In genomic region chr17:78313735-78314648, GRCh38 we compare ENCODE assay signal across 1 cellular context.
TF ChIP-seq lines count a peak whose summit lies in the region.

No MANE protein-coding gene starts in this region.

TF ChIP-seq in HepG2, 621 proteins besides CTCF, POLR2A, EP300 and RAD21 (continued from another document):
- TF ChIP-seq ZNF263 (CRISPR knock-in tag; IDR thresholded peaks at IDR 0.05) (peak; percentile 90), CENPT (CRISPR knock-in tag; IDR thresholded peaks at IDR 0.05; ENCODE audit: low read depth) (0 out of 2 replicates have a peak, but pooled peaks have one; percentile 20), AFF4 (CRISPR knock-in tag; IDR thresholded peaks at IDR 0.05) (no peak), HOXA7 (CRISPR knock-in tag; IDR thresholded peaks at IDR 0.05) (no peak), ZNF687 (CRISPR knock-in tag; IDR thresholded peaks at IDR 0.05) (peak; percentile 54), TCF7L2 (IDR thresholded peaks at IDR 0.05; ENCODE audit: low read depth, low read length) (no peak), MAZ (IDR thresholded peaks at IDR 0.05; ENCODE audit: borderline replicate concordance, low read depth, low read length) (no peak), MAZ (CRISPR knock-in tag; IDR thresholded peaks at IDR 0.05; ENCODE audit: low read depth) (0 out of 2 replicates have a peak, but pooled peaks have one; percentile 34), PRMT3 (CRISPR knock-in tag; IDR thresholded peaks at IDR 0.05; ENCODE audit: borderline replicate concordance, low read depth) (no peak), CHD2 (IDR thresholded peaks at IDR 0.05; ENCODE audit: low read depth, low read length) (peak; percentile 48; the same call in 1 of the 2 replicates), KLF12 (CRISPR knock-in tag; IDR thresholded peaks at IDR 0.05; ENCODE audit: borderline replicate concordance) (no peak), HDAC2 (CRISPR knock-in tag; IDR thresholded peaks at IDR 0.05) (peak; percentile 17; the same call in 1 of the 2 replicates), ZFP37 (CRISPR knock-in tag; IDR thresholded peaks at IDR 0.05; ENCODE audit: borderline replicate concordance) (no peak), RCOR2 (CRISPR knock-in tag; IDR thresholded peaks at IDR 0.05) (0 out of 2 replicates have a peak, but pooled peaks have one; percentile 17), ZNF33A (CRISPR knock-in tag; IDR thresholded peaks at IDR 0.05; ENCODE audit: borderline replicate concordance) (no peak), TFDP2 (CRISPR knock-in tag; IDR thresholded peaks at IDR 0.05) (no peak), ATF7-NPFF (CRISPR knock-in tag; IDR thresholded peaks at IDR 0.05; ENCODE audit: low read depth) (peak; percentile 86)
